Comparison of ENCODE assay signal across 10 cellular contexts in genomic region chr1:68470388-68470970, GRCh38. TPM values are rescaled to one million over a fixed set of nuclear protein-coding genes. Genes with fewer than 3 reads are reported as not detected.
A peak's percentile ranks its signal among the peaks of the same experiment; 100 is the strongest.
DNase-seq lines count a peak whose midpoint lies in the region; ATAC-seq, FAIRE-seq and TF ChIP-seq lines count a peak whose summit lies in the region.
"Had no signal": no experiment of that assay in that cellular context is flagged by ENCODE, and none has a peak within 500 bp of the region (broad histone marks: within the 10 kb centered on the region; RNA-seq: fewer than 3 reads in every experiment).

No MANE protein-coding gene starts in this region.

- peak; percentile 65 for TF ChIP-seq CTCF in astrocyte (IDR thresholded peaks at IDR 0.05; ENCODE audit: insufficient read depth, low read depth, low read length)

- H3K9me3 Mint-ChIP-seq in astrocyte (ENCODE audit: unreplicated experiment) = no peaks in the 10 kb centered on the region
- H3K9me3 Mint-ChIP-seq: dendritic cell treated with granulocyte-macrophage colony-stimulating factor and Interleukin-4, amounts not matched to agents 40 ng/mL and 50 ng/mL, for 4 days had no signal

- ATAC-seq in left lobe of liver = peak; percentile 39
- no peak for ATAC-seq in activated CD4-positive, CD25-positive, alpha-beta regulatory T cell treated with anti-CD3 and anti-CD28 coated beads, Interleukin-2, amount 50 U/mL, for 24 hours

- H2AFZ ChIP-seq in astrocyte (ENCODE audit: low read depth, low read length) = no peak overlapping the region

- no peak overlapping the region for H3K27ac ChIP-seq in astrocyte (ENCODE audit: low read depth, low read length)
- H3K27ac ChIP-seq: SJSA1 had no signal

- no peaks in the 10 kb centered on the region for H3K36me3 Mint-ChIP-seq in astrocyte (ENCODE audit: low read depth, unreplicated experiment)

- no peak for FAIRE-seq in astrocyte (lab: Jason Lieb, UNC)

- DNase-seq in AML-193 (lab: John Stamatoyannopoulos, UW) = peak; percentile 15 to 20
- peak; percentile 27 for DNase-seq in HT-29 (ENCODE audit: low spot score)
- no peak for DNase-seq in astrocyte (ENCODE audit: low read depth)
- DNase-seq in left lobe of liver (ENCODE audit: low spot score) = no peak
- DNase-seq in 8988T = no peak
- no peak for DNase-seq in HuH-7.5 (ENCODE audit: low spot score)
- no peak for DNase-seq in iPS-NIHi11 (ENCODE audit: low spot score)

- H4K20me1 ChIP-seq in astrocyte (ENCODE audit: insufficient read depth, low read length) = no peaks in the 10 kb centered on the region

- no peaks in the 10 kb centered on the region for H3K27me3 Mint-ChIP-seq in astrocyte (ENCODE audit: low read depth, unreplicated experiment)
- H3K27me3 Mint-ChIP-seq: dendritic cell treated with granulocyte-macrophage colony-stimulating factor and Interleukin-4, amounts not matched to agents 40 ng/mL and 50 ng/mL, for 4 days had no signal

- no peaks in the 10 kb centered on the region for H3K4me1 ChIP-seq in astrocyte (ENCODE audit: insufficient read depth, low read length)
- H3K4me1 ChIP-seq: SJSA1 had no signal

- no peak overlapping the region for H3K4me2 ChIP-seq in astrocyte (ENCODE audit: low read length)

- H3K4me3 Mint-ChIP-seq in astrocyte (ENCODE audit: unreplicated experiment) = no peak overlapping the region
- H3K4me3 Mint-ChIP-seq: dendritic cell treated with granulocyte-macrophage colony-stimulating factor and Interleukin-4, amounts not matched to agents 40 ng/mL and 50 ng/mL, for 4 days had no signal

- H3K27ac Mint-ChIP-seq in astrocyte (ENCODE audit: unreplicated experiment) = no peak overlapping the region
- H3K27ac Mint-ChIP-seq: dendritic cell treated with granulocyte-macrophage colony-stimulating factor and Interleukin-4, amounts not matched to agents 40 ng/mL and 50 ng/mL, for 4 days had no signal

- no peak overlapping the region for H3K9ac ChIP-seq in astrocyte (ENCODE audit: low read length)

- no peaks in the 10 kb centered on the region for H3K4me1 Mint-ChIP-seq in astrocyte (ENCODE audit: low read depth, unreplicated experiment)

- H3K9me3 ChIP-seq in astrocyte (ENCODE audit: insufficient read depth, low read depth, low read length) = no peaks in the 10 kb centered on the region
- H3K9me3 ChIP-seq: SJSA1 had no signal

- H3K79me2 ChIP-seq in astrocyte (ENCODE audit: insufficient read depth, low read length) = no peaks in the 10 kb centered on the region

- no peak overlapping the region for H3K4me3 ChIP-seq in astrocyte (ENCODE audit: insufficient read depth, low read depth, low read length)
- H3K4me3 ChIP-seq: SJSA1 had no signal

- H3K36me3 ChIP-seq in astrocyte (ENCODE audit: insufficient read depth, low read length) = no peaks in the 10 kb centered on the region
- H3K36me3 ChIP-seq: SJSA1 had no signal

- no peaks in the 10 kb centered on the region for H3K27me3 ChIP-seq in astrocyte (ENCODE audit: insufficient read depth, low read length)
- H3K27me3 ChIP-seq: SJSA1 had no signal

RNA-seq across cellular contexts. Expression of gene RPE65, which starts 20.7 kb away (rescaled TPM):
- not detected in 2 replicates for total RNA-seq in HT-29 (2014; rRNA removed; shearing (Covaris generic))
- total RNA-seq in astrocyte (0.27 and 0.91 TPM in 2 replicates), left lobe of liver (not detected)
- total RNA-seq: SJSA1 had no signal

RNA-seq across cellular contexts. Expression of gene DEPDC1, which starts 26.4 kb away (rescaled TPM):
- 7.6 and 10.2 TPM in 2 replicates for total RNA-seq in HT-29 (2014; rRNA removed; shearing (Covaris generic))
- total RNA-seq in astrocyte (2.0 and 2.6 TPM in 2 replicates), left lobe of liver (0.25 TPM)

Comparison
In these comparisons a context has a peak if more than half of its experiments do, and no peak if none do; other contexts are left out.
1. DNase-seq: peak in AML-193 (2 of 2) and HT-29 (single experiment); none in astrocyte (single experiment), left lobe of liver (single experiment), 8988T (single experiment), HuH-7.5 (single experiment) and iPS-NIHi11 (single experiment).